ENCODE assay signal across 16 cellular contexts in genomic region chr15:70025413-70026296, GRCh38.
A peak's percentile ranks its signal among the peaks of the same experiment; 100 is the strongest.
DNase-seq lines count a peak whose midpoint lies in the region; ATAC-seq, FAIRE-seq and TF ChIP-seq lines count a peak whose summit lies in the region.
"Had no signal": no experiment of that assay in that cellular context is flagged by ENCODE, and none has a peak within 500 bp of the region (broad histone marks: within the 10 kb centered on the region; RNA-seq: fewer than 3 reads in every experiment).

No MANE protein-coding gene starts in this region.

- no peak for TF ChIP-seq EP300 in HepG2 (IDR thresholded peaks at IDR 0.05; ENCODE audit: low read depth in 2 of 2, low read length in 2 of 2)
- TF ChIP-seq EP300 in HepG2 (CRISPR knock-in tag; IDR thresholded peaks at IDR 0.05; ENCODE audit: borderline replicate concordance) = no peak

- H3K4me1 ChIP-seq in HepG2 (ENCODE audit: insufficient read depth, low read length) (no peaks in the 10 kb centered on the region), right lobe of liver (peaks cover 0 to 11% (median 0%) of the 10 kb centered on the region in 4 donors), ascending aorta (peaks cover 4 to 26% of the 10 kb centered on the region in 2 donors), neuronal stem cell (ENCODE audit: control insufficient read depth in 2 of 2, insufficient read depth in 1 of 2, low read depth in 1 of 2, low read length in 2 of 2) (peaks cover 2 to 7% of the 10 kb centered on the region in 2 donors), OCI-LY7 (ENCODE audit: insufficient read depth, low read length, poor library complexity, severe bottlenecking) (peaks cover 17% of the 10 kb centered on the region)

- H3K4me1 Mint-ChIP-seq in stimulated activated naive B cell treated with anti-CD40 and anti-IgM and Interleukin-4, amounts not matched to agents 10 μg/mL and 1 μg/mL and 100 μg/mL, for 72 hours = peaks cover 12 to 16% of the 10 kb centered on the region in 2 donors

- no peak overlapping the region for H2BK120ac ChIP-seq in neuronal stem cell (ENCODE audit: low read depth, low read length)

- BruUV-seq in HepG2 (replicated peaks; lab: Mats Ljungman, UMichigan) = no TSS peak
- no TSS peak for BruUV-seq in OCI-LY7 (replicated peaks; lab: Mats Ljungman, UMichigan)

- no peak overlapping the region for H4K8ac ChIP-seq in neuronal stem cell (ENCODE audit: low read depth, low read length)

- POLR2A ChIA-PET in HepG2 (lab: Yijun Ruan, JAX) (no interaction called here), OCI-LY7 (lab: Charles Lee) (no interaction called here)

- CTCF ChIA-PET in HepG2 (lab: Yijun Ruan, JAX; ENCODE audit: low intra/inter-chr PET ratio, low total read pairs) = no interaction called here
- CTCF ChIA-PET in OCI-LY7 (lab: Charles Lee; ENCODE audit: unreplicated experiment) = no interaction called here

- H3K14ac ChIP-seq in neuronal stem cell (ENCODE audit: low read length) = no peak overlapping the region

- H3K4me2 ChIP-seq in HepG2 (ENCODE audit: low read depth, low read length) (no peak overlapping the region), neuronal stem cell (ENCODE audit: insufficient read depth, low read length, poor library complexity, severe bottlenecking) (no peak overlapping the region), OCI-LY7 (ENCODE audit: low read length) (no peak overlapping the region)
- H3K4me2 ChIP-seq: PC-9 had no signal

- H3K9ac ChIP-seq in HepG2 (ENCODE audit: insufficient read depth, low read depth, low read length) (no peak overlapping the region), neuronal stem cell (ENCODE audit: low read depth, low read length, poor library complexity) (no peak overlapping the region)

- H3K79me1 ChIP-seq in neuronal stem cell (ENCODE audit: low read depth, low read length) = no peaks in the 10 kb centered on the region

- no peak for TF ChIP-seq CTCF in HepG2 (CRISPR knock-in tag; IDR thresholded peaks at IDR 0.05)
- TF ChIP-seq CTCF in right lobe of liver (IDR thresholded peaks at IDR 0.05) = no peak
- no peak for TF ChIP-seq CTCF in ascending aorta (IDR thresholded peaks at IDR 0.05)
- TF ChIP-seq CTCF in OCI-LY7 (conservative IDR thresholded peaks at IDR 0.05; ENCODE audit: low read length) = no peak

- H3K27me3 ChIP-seq in HepG2 (ENCODE audit: control insufficient read depth in 1 of 2, insufficient read depth in 2 of 2, low read length in 2 of 2) (peaks cover 7 to 74% of the 10 kb centered on the region in 2 experiments), right lobe of liver (no peaks in the 10 kb centered on the region), ascending aorta (no peaks in the 10 kb centered on the region), neuronal stem cell (ENCODE audit: control insufficient read depth in 3 of 3, insufficient read depth in 3 of 3, low read depth in 1 of 3, low read length in 3 of 3) (peaks cover 0 to 35% (median 0%) of the 10 kb centered on the region in 3 experiments)

- no peaks in the 10 kb centered on the region for H3K9me3 ChIP-seq in HepG2 (ENCODE audit: low read length)
- H3K9me3 ChIP-seq in right lobe of liver = no peaks in the 10 kb centered on the region
- H3K9me3 ChIP-seq in ascending aorta = no peaks in the 10 kb centered on the region
- peaks cover 4 to 6% of the 10 kb centered on the region in 2 donors for H3K9me3 ChIP-seq in neuronal stem cell (replicated peaks in 1 of 2; ENCODE audit: control insufficient read depth in 2 of 2, insufficient read depth in 1 of 2, low read depth in 1 of 2, low read length in 2 of 2)
- peaks cover 3% of the 10 kb centered on the region; the same call in 1 of the 2 replicates for H3K9me3 ChIP-seq in OCI-LY7 (ENCODE audit: low read length)

- no peak overlapping the region for H3K4ac ChIP-seq in neuronal stem cell (ENCODE audit: low read length)

- H4K20me1 ChIP-seq in HepG2 (ENCODE audit: insufficient read depth, low read length) (no peaks in the 10 kb centered on the region), OCI-LY7 (ENCODE audit: insufficient read depth, low read length) (no peaks in the 10 kb centered on the region)

- H4K91ac ChIP-seq in neuronal stem cell (ENCODE audit: low read depth, low read length, poor library complexity) = no peak overlapping the region

- no peak overlapping the region for H2AFZ ChIP-seq in HepG2 (ENCODE audit: low read length)
- no peak overlapping the region for H2AFZ ChIP-seq in neuronal stem cell (ENCODE audit: low read length)
- no peak overlapping the region for H2AFZ ChIP-seq in OCI-LY7 (ENCODE audit: low read length)
- H2AFZ ChIP-seq: PC-9 had no signal

- DNase-seq in HepG2 (ENCODE audit: low spot score) = no peak
- no peak for DNase-seq in right lobe of liver
- no peak for DNase-seq in ascending aorta (ENCODE audit: low spot score in 2 of 2)
- no peak for DNase-seq in neuronal stem cell (ENCODE audit: low spot score)
- DNase-seq in H4 (ENCODE audit: low spot score) = no peak
- no peak for DNase-seq in OCI-LY7 (ENCODE audit: low spot score)
- no peak for DNase-seq in stimulated activated naive B cell treated with anti-CD40 and anti-IgM and Interleukin-4, amounts not matched to agents 10 μg/mL and 1 μg/mL and 100 μg/mL, for 72 hours
- DNase-seq in SIG-M5 treated with dmso at 0.1 percent for 504 hours (lab: John Stamatoyannopoulos, UW; ENCODE audit: unreplicated experiment) = no peak
- DNase-seq: activated CD8-positive, alpha-beta T cell treated with anti-CD3 and anti-CD28 coated beads, Interleukin-2, amount 10 ng/mL, durations not matched to agents 7 days and 5 days; Calu3; mammary epithelial cell; NCI-H510A treated with DMSO at 0.1 percent for 48 hours had no signal

- H3K27ac Mint-ChIP-seq in stimulated activated naive B cell treated with anti-CD40 and anti-IgM and Interleukin-4, amounts not matched to agents 10 μg/mL and 1 μg/mL and 100 μg/mL, for 72 hours = no peak overlapping the region
- H3K27ac Mint-ChIP-seq: activated CD8-positive, alpha-beta T cell treated with anti-CD3 and anti-CD28 coated beads, Interleukin-2, amount 10 ng/mL, durations not matched to agents 7 days and 5 days had no signal

- H3K4me3 ChIP-seq in HepG2 (replicated peaks in 1 of 3; ENCODE audit: insufficient read depth in 1 of 3, low read depth in 2 of 3, low read length in 3 of 3) (no peak overlapping the region), right lobe of liver (no peak overlapping the region), ascending aorta (no peak overlapping the region), neuronal stem cell (ENCODE audit: low read length in 2 of 2) (no peak overlapping the region), OCI-LY7 (ENCODE audit: low read depth, low read length, poor library complexity, severe bottlenecking) (no peak overlapping the region)
- H3K4me3 ChIP-seq: PC-9 had no signal

- 31% methylated on average over 8 of the region's 11 CpGs for WGBS in HepG2 (ENCODE audit: low lambda C conversion rate)
- 64% methylated on average over 6 of the region's 11 CpGs for WGBS in right lobe of liver (ENCODE audit: insufficient coverage, low coverage, low lambda C conversion rate, missing lambda C conversion rate)
- WGBS in neuronal stem cell (ENCODE audit: extremely low coverage in 2 of 2, insufficient read length in 2 of 2, insufficient replicate concordance in 1 of 2), 2 donors = no CpG with 5 or more reads among the region's 11 CpGs

- no peak for FAIRE-seq in HepG2 (lab: Jason Lieb, UNC)
- FAIRE-seq: colon had no signal

- no peak for TF ChIP-seq RAD21 in HepG2 (CRISPR knock-in tag; IDR thresholded peaks at IDR 0.05)

- no peak for TF ChIP-seq POLR2A in HepG2 (IDR thresholded peaks at IDR 0.05; ENCODE audit: insufficient read depth in 1 of 2, low read depth in 2 of 2, low read length in 2 of 2)
- no peak for TF ChIP-seq POLR2A in right lobe of liver (IDR thresholded peaks at IDR 0.05)

- no peak overlapping the region for H3K23ac ChIP-seq in neuronal stem cell (ENCODE audit: low read depth, low read length, poor library complexity)

- intact Hi-C loops in HepG2 (cut with micrococcal nuclease; ENCODE audit: unreplicated experiment) = no loop called here
- intact Hi-C loops in right lobe of liver (cut with DNase I) = no loop called here
- intact Hi-C loops in ascending aorta (cut with DNase I) = loop anchor here (2.0 kb wide), 1 partner anchor 73 kb away; no protein-coding TSS in a partner anchor
- intact Hi-C loops in OCI-LY7 (cut with micrococcal nuclease; ENCODE audit: unreplicated experiment) = no loop called here

- H3K18ac ChIP-seq in neuronal stem cell (ENCODE audit: low read length) = peak overlapping the region; percentile 1

- no peaks in the 10 kb centered on the region for H3K9me3 Mint-ChIP-seq in stimulated activated naive B cell treated with anti-CD40 and anti-IgM and Interleukin-4, amounts not matched to agents 10 μg/mL and 1 μg/mL and 100 μg/mL, for 72 hours
- H3K9me3 Mint-ChIP-seq: activated T-helper 17 cell treated with anti-CD3 and anti-CD28 coated beads, Interleukin-2, amount 50 U/mL, for 72 hours; neural crest cell had no signal

- H3K36me3 ChIP-seq in HepG2 (replicated peaks in 1 of 2; ENCODE audit: control insufficient read depth in 1 of 2, insufficient read depth in 2 of 2, low read length in 2 of 2) (no peaks in the 10 kb centered on the region), right lobe of liver (no peaks in the 10 kb centered on the region), ascending aorta (no peaks in the 10 kb centered on the region), neuronal stem cell (replicated peaks in 1 of 2; ENCODE audit: control insufficient read depth in 2 of 2, insufficient read depth in 2 of 2, low read length in 2 of 2) (no peaks in the 10 kb centered on the region), OCI-LY7 (ENCODE audit: insufficient read depth, low read length) (no peaks in the 10 kb centered on the region; the same call in 1 of the 2 replicates)

- no peak overlapping the region for H2BK12ac ChIP-seq in neuronal stem cell (ENCODE audit: low read length)

- peaks cover 0 to 2% of the 10 kb centered on the region in 2 donors for H3K36me3 Mint-ChIP-seq in stimulated activated naive B cell treated with anti-CD40 and anti-IgM and Interleukin-4, amounts not matched to agents 10 μg/mL and 1 μg/mL and 100 μg/mL, for 72 hours

- H3K27ac ChIP-seq in HepG2 (ENCODE audit: extremely low read length, insufficient read depth, low read length) (no peak overlapping the region), right lobe of liver (no peak overlapping the region), ascending aorta (peak overlapping the region; percentile 42 to 44), neuronal stem cell (replicated peaks; ENCODE audit: low read length) (no peak overlapping the region), OCI-LY7 (ENCODE audit: low read depth, low read length, poor library complexity, severe bottlenecking) (no peak overlapping the region)
- H3K27ac ChIP-seq: PC-9 had no signal

- no peak overlapping the region for H3K4me3 Mint-ChIP-seq in stimulated activated naive B cell treated with anti-CD40 and anti-IgM and Interleukin-4, amounts not matched to agents 10 μg/mL and 1 μg/mL and 100 μg/mL, for 72 hours
- H3K4me3 Mint-ChIP-seq: activated CD8-positive, alpha-beta T cell treated with anti-CD3 and anti-CD28 coated beads, Interleukin-2, amount 10 ng/mL, durations not matched to agents 7 days and 5 days; activated T-helper 17 cell treated with anti-CD3 and anti-CD28 coated beads, Interleukin-2, amount 50 U/mL, for 72 hours; neural crest cell had no signal

- H3K27me3 Mint-ChIP-seq in stimulated activated naive B cell treated with anti-CD40 and anti-IgM and Interleukin-4, amounts not matched to agents 10 μg/mL and 1 μg/mL and 100 μg/mL, for 72 hours = peaks cover 38 to 62% of the 10 kb centered on the region in 2 donors
- H3K27me3 Mint-ChIP-seq: activated T-helper 17 cell treated with anti-CD3 and anti-CD28 coated beads, Interleukin-2, amount 50 U/mL, for 72 hours had no signal

- no peak for ATAC-seq in HepG2
- no peak for ATAC-seq in right lobe of liver
- no peak for ATAC-seq in stimulated activated naive B cell treated with anti-CD40 and anti-IgM and Interleukin-4, amounts not matched to agents 10 μg/mL and 1 μg/mL and 100 μg/mL, for 72 hours (replicated peaks)
- ATAC-seq: activated CD8-positive, alpha-beta T cell treated with anti-CD3 and anti-CD28 coated beads, Interleukin-2, amount 10 ng/mL, durations not matched to agents 7 days and 5 days; activated T-helper 17 cell treated with anti-CD3 and anti-CD28 coated beads, Interleukin-2, amount 50 U/mL, for 72 hours had no signal

- no peak overlapping the region for H2BK5ac ChIP-seq in neuronal stem cell (ENCODE audit: low read length)

- no peaks in the 10 kb centered on the region for H3K9me2 ChIP-seq in OCI-LY7 (ENCODE audit: insufficient read depth, low read length)

- H2AK5ac ChIP-seq in neuronal stem cell (ENCODE audit: low read depth, low read length) = no peak overlapping the region

- H3K79me2 ChIP-seq in HepG2 (ENCODE audit: insufficient read depth, low read length) (no peaks in the 10 kb centered on the region), OCI-LY7 (ENCODE audit: insufficient read depth, low read depth, low read length) (no peaks in the 10 kb centered on the region)

- in situ Hi-C loops in HepG2 (cut with HindIII; ENCODE audit: extremely low pct_ligation_motif_present, low pct_unique_long_range_greater_than_20kb) = no loop called here

- no peak overlapping the region for H2BK15ac ChIP-seq in neuronal stem cell (ENCODE audit: low read length)

Comparison
In these comparisons a context has a peak if more than half of its experiments do, and no peak if none do; other contexts are left out.
1. H3K27ac ChIP-seq: peak in ascending aorta (2 of 2); none in HepG2 (single experiment), right lobe of liver (0 of 3), neuronal stem cell (single experiment) and OCI-LY7 (single experiment).